ENCODE assay signal across 8 cellular contexts in the genomic region with DNA sequence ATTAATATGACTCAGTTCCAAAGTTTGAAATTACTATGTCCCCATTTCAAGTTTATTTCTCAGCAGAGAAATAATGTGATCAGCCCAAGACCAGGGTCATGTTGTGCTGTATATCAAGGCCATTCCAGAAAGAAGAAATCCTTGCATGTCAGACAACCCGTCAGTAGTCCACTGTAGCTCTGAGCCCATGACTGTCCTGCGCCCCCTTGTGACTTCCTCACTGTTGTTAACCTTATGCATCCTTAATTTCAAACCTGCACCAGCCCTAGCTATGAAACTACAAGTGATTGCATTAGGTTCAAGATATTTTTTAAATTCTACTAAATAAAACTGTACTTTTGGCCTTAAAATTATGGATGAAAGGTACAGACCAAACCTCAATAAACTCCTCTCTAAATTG.
DNase-seq lines count a peak whose midpoint lies in the region; ATAC-seq and TF ChIP-seq lines count a peak whose summit lies in the region.

No MANE protein-coding gene starts in this region.

- no peak for TF ChIP-seq EP300 in gastroesophageal sphincter (IDR thresholded peaks at IDR 0.05)

- 13 to 85% methylated on average over 1 to 2 of the region's 2 CpGs for WGBS in gastroesophageal sphincter (ENCODE audit: low coverage in 1 of 2), 2 donors

- no peak overlapping the region for H3K27ac Mint-ChIP-seq in natural killer cell treated with Interleukin-12 subunit alpha and Interleukin-12 subunit beta and Interleukin-15 and Interleukin-18, amount 100 ng/mL, for 72 hours

- TF ChIP-seq CTCF in BE2C (IDR thresholded peaks at IDR 0.05; ENCODE audit: low read depth, low read length): peak; percentile 59
- TF ChIP-seq CTCF in Panc1 (IDR thresholded peaks at IDR 0.05): peak; percentile 36
- no peak for TF ChIP-seq CTCF in gastroesophageal sphincter (IDR thresholded peaks at IDR 0.05)

- H3K4me1 ChIP-seq in BE2C: no peaks in the 10 kb centered on the region
- no peaks in the 10 kb centered on the region for H3K4me1 ChIP-seq in Panc1 (ENCODE audit: control insufficient read depth, insufficient read depth, low read length)
- H3K4me1 ChIP-seq in gastroesophageal sphincter: no peaks in the 10 kb centered on the region

- no peaks in the 10 kb centered on the region for H3K9me3 ChIP-seq in BE2C
- H3K9me3 ChIP-seq in Panc1 (ENCODE audit: control insufficient read depth, insufficient read depth, low read depth, low read length): no peaks in the 10 kb centered on the region
- peaks cover 0 to 2% (median 0%) of the 10 kb centered on the region in 3 donors for H3K9me3 ChIP-seq in gastroesophageal sphincter

- no peaks in the 10 kb centered on the region for H3K27me3 Mint-ChIP-seq in natural killer cell treated with Interleukin-12 subunit alpha and Interleukin-12 subunit beta and Interleukin-15 and Interleukin-18, amount 100 ng/mL, for 72 hours

- H3K27ac ChIP-seq in Panc1 (ENCODE audit: low read length) (no peak overlapping the region), gastroesophageal sphincter (no peak overlapping the region)

- peak; percentile 51 for ATAC-seq in GM21786 (IDR thresholded peaks at IDR 0.05; ENCODE audit: unreplicated experiment)
- no peak for ATAC-seq in Panc1
- no peak for ATAC-seq in gastroesophageal sphincter
- no peak for ATAC-seq in natural killer cell treated with Interleukin-12 subunit alpha and Interleukin-12 subunit beta and Interleukin-15 and Interleukin-18, amount 100 ng/mL, for 72 hours

- no peaks in the 10 kb centered on the region for H3K27me3 ChIP-seq in BE2C
- H3K27me3 ChIP-seq in Panc1 (ENCODE audit: control insufficient read depth, insufficient read depth, low read length): no peaks in the 10 kb centered on the region
- no peaks in the 10 kb centered on the region for H3K27me3 ChIP-seq in gastroesophageal sphincter

- in situ Hi-C loops in Panc1 (cut with HindIII; ENCODE audit: low pct_unique_long_range_greater_than_20kb, low sequenced_read_pairs): no loop called here

- H3K4me1 Mint-ChIP-seq in natural killer cell treated with Interleukin-12 subunit alpha and Interleukin-12 subunit beta and Interleukin-15 and Interleukin-18, amount 100 ng/mL, for 72 hours (ENCODE audit: low read depth in 2 of 2): no peaks in the 10 kb centered on the region

- intact Hi-C loops in Panc1 (cut with micrococcal nuclease; ENCODE audit: unreplicated experiment): no loop called here

- H3K4me3 ChIP-seq in BE2C (ENCODE audit: low read depth, low read length): no peak overlapping the region
- H3K4me3 ChIP-seq in Panc1 (ENCODE audit: low read depth in 2 of 2, low read length in 2 of 2): no peak overlapping the region
- H3K4me3 ChIP-seq in gastroesophageal sphincter: no peak overlapping the region

- POLR2A ChIA-PET in Panc1 (lab: Charles Lee): no interaction called here

- H3K9me3 Mint-ChIP-seq in natural killer cell treated with Interleukin-12 subunit alpha and Interleukin-12 subunit beta and Interleukin-15 and Interleukin-18, amount 100 ng/mL, for 72 hours: peaks cover 24% of the 10 kb centered on the region

- BruUV-seq in Panc1 (replicated peaks; lab: Mats Ljungman, UMichigan): no TSS peak

- no peak for TF ChIP-seq POLR2A in gastroesophageal sphincter (IDR thresholded peaks at IDR 0.05)

- CTCF ChIA-PET in Panc1 (lab: Charles Lee): no interaction called here

- DNase-seq in BE2C (peak; percentile 51), Panc1 (ENCODE audit: low read depth, low spot score) (no peak), glomerular visceral epithelial cell (ENCODE audit: extremely low spot score) (peak; percentile 11), GF-D8 (lab: John Stamatoyannopoulos, UW) (no peak)
- no peak for DNase-seq in NK-92 treated with Interleukin-12 subunit alpha and Interleukin-12 subunit beta, amount 100 ng/mL, for 24 hours (lab: John Stamatoyannopoulos, UW)
- DNase-seq in natural killer cell treated with Interleukin-12 subunit alpha and Interleukin-12 subunit beta and Interleukin-15 and Interleukin-18, amount 100 ng/mL, for 72 hours (ENCODE audit: low spot score): no peak

- H3K4me3 Mint-ChIP-seq in natural killer cell treated with Interleukin-12 subunit alpha and Interleukin-12 subunit beta and Interleukin-15 and Interleukin-18, amount 100 ng/mL, for 72 hours: no peak overlapping the region

- no peaks in the 10 kb centered on the region for H3K36me3 Mint-ChIP-seq in natural killer cell treated with Interleukin-12 subunit alpha and Interleukin-12 subunit beta and Interleukin-15 and Interleukin-18, amount 100 ng/mL, for 72 hours

- no peaks in the 10 kb centered on the region for H3K36me3 ChIP-seq in BE2C
- no peaks in the 10 kb centered on the region for H3K36me3 ChIP-seq in Panc1 (ENCODE audit: control insufficient read depth, insufficient read depth, low read length)
- H3K36me3 ChIP-seq in gastroesophageal sphincter: no peaks in the 10 kb centered on the region

Comparison
In these comparisons a context has a peak if more than half of its experiments do, and no peak if none do; other contexts are left out.
1. DNase-seq: peak in BE2C (single experiment) and glomerular visceral epithelial cell (single experiment); none in Panc1 (single experiment), NK-92 treated with Interleukin-12 subunit alpha and Interleukin-12 subunit beta, amount 100 ng/mL, for 24 hours (single experiment), GF-D8 (single experiment) and natural killer cell treated with Interleukin-12 subunit alpha and Interleukin-12 subunit beta and Interleukin-15 and Interleukin-18, amount 100 ng/mL, for 72 hours (single experiment).
2. CTCF ChIP-seq: peak in BE2C (single experiment) and Panc1 (single experiment); none in gastroesophageal sphincter (0 of 4).